24 cellular contexts compared by ENCODE assay signal in the genomic region with DNA sequence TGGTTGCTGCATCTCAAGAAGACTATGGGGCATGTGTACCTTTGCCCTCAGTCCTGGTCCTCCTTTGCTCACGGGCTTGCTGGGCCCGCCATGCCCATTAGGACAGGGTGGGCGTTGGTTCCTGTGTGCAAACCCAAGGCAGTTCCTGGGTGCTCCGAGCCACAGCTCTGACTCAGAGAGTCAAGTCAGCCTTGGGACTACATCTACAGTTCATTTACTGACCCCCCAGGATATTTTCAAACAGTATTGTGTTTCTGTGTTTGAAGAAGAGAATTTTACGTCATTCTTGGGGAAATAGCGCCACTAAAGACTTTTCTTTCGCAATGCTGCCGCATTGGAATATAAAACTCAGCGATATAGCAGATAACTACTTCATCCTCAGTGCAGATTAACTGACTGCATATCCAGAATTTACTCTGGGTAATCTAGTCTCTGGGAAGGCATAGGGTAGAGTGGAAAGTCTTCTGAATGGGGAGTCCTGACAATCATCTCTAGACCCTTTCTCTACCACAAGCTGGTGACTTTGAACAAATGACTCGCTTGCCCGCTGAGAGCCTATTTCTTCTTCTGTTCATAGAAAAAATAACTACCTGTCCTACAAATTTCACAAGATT.
"Had no signal": no experiment of that assay in that cellular context is flagged by ENCODE, and none has a peak within 500 bp of the region (broad histone marks: within the 10 kb centered on the region; RNA-seq: fewer than 3 reads in every experiment).

No MANE protein-coding gene starts in this region.

- H3K4me1 Mint-ChIP-seq: activated CD4-positive, alpha-beta T cell treated with anti-CD3 and anti-CD28 coated beads, Interleukin-2, amount 10 ng/mL, durations not matched to agents 7 days and 5 days; activated CD8-positive, alpha-beta memory T cell treated with anti-CD3 and anti-CD28 coated beads, Interleukin-2, amount 10 ng/mL, durations not matched to agents 7 days and 5 days; activated naive CD4-positive, alpha-beta T cell treated with anti-CD3 and anti-CD28 coated beads, Interleukin-2, amount 50 U/mL, for 24 hours; naive thymus-derived CD8-positive, alpha-beta T cell had no signal

- DNase-seq: activated CD4-positive, alpha-beta T cell treated with anti-CD3 and anti-CD28 coated beads, Interleukin-2, amount 10 ng/mL, durations not matched to agents 7 days and 5 days; activated CD4-positive, CD25-positive, alpha-beta regulatory T cell treated with anti-CD3 and anti-CD28 coated beads, Interleukin-2, amount 50 U/mL, for 72 hours; activated CD8-positive, alpha-beta memory T cell treated with anti-CD3 and anti-CD28 coated beads, Interleukin-2, amount 10 ng/mL, durations not matched to agents 7 days and 5 days; activated CD8-positive, alpha-beta T cell treated with anti-CD3 and anti-CD28 coated beads for 36 hours; activated gamma-delta T cell; activated T-cell treated with anti-CD3 and anti-CD28 coated beads for 4 hours; cerebellar nuclear complex; naive thymus-derived CD8-positive, alpha-beta T cell; ovary; spleen; stimulated activated CD4-positive, alpha-beta T cell treated with anti-CD3 and anti-CD28 coated beads, Interleukin-4, amount 100 ng/mL, for 1 hour; stimulated activated naive CD4-positive, alpha-beta T cell treated with Interleukin-2 at 50 U/mL for 16 hours; T-helper 1 cell; upper lobe of right lung had no signal

- H3K9me3 ChIP-seq: ovary, prostate gland, upper lobe of right lung had no signal

- H3K36me3 Mint-ChIP-seq: activated CD8-positive, alpha-beta memory T cell treated with anti-CD3 and anti-CD28 coated beads, Interleukin-2, amount 10 ng/mL, durations not matched to agents 7 days and 5 days; activated naive CD4-positive, alpha-beta T cell treated with anti-CD3 and anti-CD28 coated beads, Interleukin-2, amount 50 U/mL, for 24 hours; neural progenitor cell had no signal

- H3K27me3 ChIP-seq: ascending aorta, neural progenitor cell, ovary, spleen, upper lobe of right lung had no signal

- H3K4me3 ChIP-seq: ascending aorta, lung, neural progenitor cell, ovary, prostate gland, spleen, upper lobe of right lung had no signal

- H3K27ac ChIP-seq: ascending aorta, epithelial cell of prostate, neural progenitor cell, ovary, prostate gland, spleen, upper lobe of right lung, WERI-Rb-1 had no signal

- H3K27ac Mint-ChIP-seq: activated CD4-positive, alpha-beta T cell treated with anti-CD3 and anti-CD28 coated beads, Interleukin-2, amount 10 ng/mL, durations not matched to agents 7 days and 5 days; activated CD8-positive, alpha-beta memory T cell treated with anti-CD3 and anti-CD28 coated beads, Interleukin-2, amount 10 ng/mL, durations not matched to agents 7 days and 5 days; activated CD8-positive, alpha-beta T cell treated with anti-CD3 and anti-CD28 coated beads for 36 hours; activated naive CD4-positive, alpha-beta T cell treated with anti-CD3 and anti-CD28 coated beads, Interleukin-2, amount 50 U/mL, for 24 hours; activated T-helper 1 cell treated with anti-CD3 and anti-CD28 coated beads, Interleukin-12 subunit alpha, Interleukin-12 subunit beta, Interleukin-2, Interleukin-4 antibody, amounts not matched to agents 30 ng/mL and 10 ng/mL and 1 ng/mL, durations not matched to agents 14 hours and 24 hours and 36 hours; naive thymus-derived CD8-positive, alpha-beta T cell; neural progenitor cell had no signal

- H3K4me1 ChIP-seq: ascending aorta, prostate gland, spleen, upper lobe of right lung had no signal

- H3K4me2 ChIP-seq: neural progenitor cell had no signal

- H3K36me3 ChIP-seq: ascending aorta, neural progenitor cell, ovary, prostate gland, spleen, upper lobe of right lung, WERI-Rb-1 had no signal

- ATAC-seq: activated CD8-positive, alpha-beta memory T cell treated with anti-CD3 and anti-CD28 coated beads, Interleukin-2, amount 10 ng/mL, durations not matched to agents 7 days and 5 days; activated CD8-positive, alpha-beta T cell treated with anti-CD3 and anti-CD28 coated beads for 36 hours; left lobe of liver; naive thymus-derived CD8-positive, alpha-beta T cell; upper lobe of right lung had no signal

- H3K4me3 Mint-ChIP-seq: activated CD4-positive, alpha-beta T cell treated with anti-CD3 and anti-CD28 coated beads, Interleukin-2, amount 10 ng/mL, durations not matched to agents 7 days and 5 days; activated CD8-positive, alpha-beta memory T cell treated with anti-CD3 and anti-CD28 coated beads, Interleukin-2, amount 10 ng/mL, durations not matched to agents 7 days and 5 days; activated CD8-positive, alpha-beta T cell treated with anti-CD3 and anti-CD28 coated beads for 36 hours; activated naive CD4-positive, alpha-beta T cell treated with anti-CD3 and anti-CD28 coated beads, Interleukin-2, amount 50 U/mL, for 24 hours; activated T-helper 1 cell treated with anti-CD3 and anti-CD28 coated beads, Interleukin-12 subunit alpha, Interleukin-12 subunit beta, Interleukin-2, Interleukin-4 antibody, amounts not matched to agents 30 ng/mL and 10 ng/mL and 1 ng/mL, durations not matched to agents 14 hours and 24 hours and 36 hours; mesothelial cell of epicardium; naive thymus-derived CD8-positive, alpha-beta T cell; neural progenitor cell had no signal

- H3K9ac ChIP-seq: neural progenitor cell had no signal
